Comparison of ENCODE assay signal across 15 cellular contexts in the genomic region with DNA sequence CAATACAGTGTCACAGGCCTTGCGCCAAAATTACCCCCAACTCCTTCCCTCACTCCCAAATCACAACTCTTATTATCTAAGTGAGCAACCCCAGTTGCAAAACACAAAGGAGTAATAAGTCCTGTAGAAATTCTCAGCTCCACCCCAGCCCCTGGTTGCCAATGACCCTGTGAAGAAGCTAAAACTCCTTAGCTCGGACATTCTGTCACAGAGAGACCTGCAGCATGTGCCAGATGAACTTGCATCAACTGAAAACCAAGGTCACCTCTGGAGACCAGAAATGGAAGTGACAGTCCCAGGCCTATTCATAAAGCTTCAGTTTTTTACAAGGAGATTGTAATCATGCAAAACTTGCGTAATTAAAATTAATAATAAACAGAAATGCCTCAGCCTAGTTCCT. TPM values are rescaled to one million over a fixed set of nuclear protein-coding genes. Genes with fewer than 3 reads are reported as not detected.
"Had no signal": no experiment of that assay in that cellular context is flagged by ENCODE, and none has a peak within 500 bp of the region (broad histone marks: within the 10 kb centered on the region; RNA-seq: fewer than 3 reads in every experiment).

No MANE protein-coding gene starts in this region.

- H3K9me3 ChIP-seq: mucosa of descending colon, tibial artery had no signal

- H2AFZ ChIP-seq: hepatocyte had no signal

- FAIRE-seq: bronchial epithelial cell, colon, frontal cortex had no signal

- H3K27ac ChIP-seq: hepatocyte had no signal

- H3K27ac Mint-ChIP-seq: activated CD4-positive, alpha-beta memory T cell treated with anti-CD3 and anti-CD28 coated beads for 36 hours; activated naive CD8-positive, alpha-beta T cell treated with anti-CD3 and anti-CD28 coated beads for 36 hours; natural killer cell had no signal

- H3K27me3 ChIP-seq: hepatocyte, tibial artery had no signal

- H3K4me3 ChIP-seq: hepatocyte, mucosa of descending colon, tibial artery had no signal

- H3K36me3 Mint-ChIP-seq: activated CD4-positive, alpha-beta memory T cell treated with anti-CD3 and anti-CD28 coated beads for 36 hours; activated naive CD8-positive, alpha-beta T cell treated with anti-CD3 and anti-CD28 coated beads for 36 hours; natural killer cell had no signal

- H3K4me3 Mint-ChIP-seq: activated CD4-positive, alpha-beta memory T cell treated with anti-CD3 and anti-CD28 coated beads for 36 hours; activated naive CD8-positive, alpha-beta T cell treated with anti-CD3 and anti-CD28 coated beads for 36 hours; natural killer cell had no signal

- H3K79me2 ChIP-seq: hepatocyte had no signal

- DNase-seq: activated CD4-positive, alpha-beta memory T cell treated with anti-CD3 and anti-CD28 coated beads for 36 hours; activated gamma-delta T cell treated with Interleukin-2 at 50 U/mL for 16 hours; activated naive CD8-positive, alpha-beta T cell treated with anti-CD3 and anti-CD28 coated beads for 36 hours; activated T-cell treated with anti-CD3 and anti-CD28 coated beads, Interleukin-2, amount 50 U/mL, for 48 hours; effector CD4-positive, alpha-beta T cell; kidney glomerular epithelial cell; mucosa of descending colon; natural killer cell; SW 1271; tibial artery had no signal

- H3K9me3 Mint-ChIP-seq: activated CD4-positive, alpha-beta memory T cell treated with anti-CD3 and anti-CD28 coated beads for 36 hours; activated naive CD8-positive, alpha-beta T cell treated with anti-CD3 and anti-CD28 coated beads for 36 hours; natural killer cell had no signal

- H3K4me2 ChIP-seq: hepatocyte had no signal

- ATAC-seq: mucosa of descending colon, natural killer cell had no signal

- H3K27me3 Mint-ChIP-seq: activated CD4-positive, alpha-beta memory T cell treated with anti-CD3 and anti-CD28 coated beads for 36 hours; activated naive CD8-positive, alpha-beta T cell treated with anti-CD3 and anti-CD28 coated beads for 36 hours had no signal

RNA-seq across cellular contexts. Expression of a gene that starts 55.2 kb away (rescaled TPM):
- total RNA-seq: activated naive CD8-positive, alpha-beta T cell treated with anti-CD3 and anti-CD28 coated beads for 36 hours; bronchial epithelial cell; fibroblast of lung had no signal
